Comparison of ENCODE assay signal across 1 cellular context in genomic region chr14:79551591-79551990, GRCh38.
TF ChIP-seq lines count a peak whose summit lies in the region.

No MANE protein-coding gene starts in this region.

TF ChIP-seq in IMR-90, 13 proteins besides CTCF, POLR2A, EP300 and RAD21:
- TF ChIP-seq MAZ (IDR thresholded peaks at IDR 0.05; ENCODE audit: borderline replicate concordance, low read depth, low read length): no peak
